In the genomic region with DNA sequence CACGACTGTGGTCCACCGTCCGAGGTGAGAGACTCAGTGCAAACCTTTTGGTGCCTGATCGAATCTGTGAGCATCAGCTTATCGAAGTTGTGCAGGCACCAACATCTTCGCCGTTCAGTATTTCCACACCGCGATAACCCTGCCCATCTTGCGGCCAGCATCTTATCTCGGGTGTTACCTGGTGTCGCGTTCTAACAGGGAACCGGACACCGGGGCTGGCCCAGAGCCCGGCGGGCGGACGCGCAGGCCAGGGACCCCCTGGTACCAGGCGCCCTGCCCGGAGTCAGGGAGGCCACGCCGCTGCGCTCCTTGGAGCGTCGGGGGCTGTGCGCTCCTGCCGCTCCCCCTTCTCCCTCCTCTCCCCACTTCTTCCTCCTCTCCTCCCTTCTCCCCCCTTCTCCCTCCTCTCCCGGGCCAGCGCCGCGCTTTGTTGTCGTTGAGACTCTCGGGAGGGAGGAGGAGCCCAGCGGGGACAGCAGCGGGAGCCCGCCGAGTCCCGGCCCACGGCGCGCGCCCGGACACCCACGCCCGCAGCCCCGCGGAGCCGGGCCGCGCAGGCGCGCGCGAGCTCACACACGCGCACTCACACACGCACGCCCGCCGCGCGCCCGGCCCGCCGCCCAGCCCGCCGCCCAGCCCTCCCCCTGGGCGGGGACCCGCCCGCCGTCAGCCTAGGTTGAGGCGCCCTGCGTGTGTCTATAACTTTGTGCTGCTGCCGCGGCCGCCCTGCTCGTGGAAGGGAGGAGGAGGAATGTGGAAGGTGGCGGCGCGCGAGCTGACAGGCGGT, we compare ENCODE assay signal across 1 cellular context.
TF ChIP-seq lines count a peak whose summit lies in the region.

No MANE protein-coding gene starts in this region.

TF ChIP-seq in K562, 482 proteins besides CTCF, POLR2A, EP300 and RAD21 (continued from another document and continues in another):
- TF ChIP-seq, protein P1, sequence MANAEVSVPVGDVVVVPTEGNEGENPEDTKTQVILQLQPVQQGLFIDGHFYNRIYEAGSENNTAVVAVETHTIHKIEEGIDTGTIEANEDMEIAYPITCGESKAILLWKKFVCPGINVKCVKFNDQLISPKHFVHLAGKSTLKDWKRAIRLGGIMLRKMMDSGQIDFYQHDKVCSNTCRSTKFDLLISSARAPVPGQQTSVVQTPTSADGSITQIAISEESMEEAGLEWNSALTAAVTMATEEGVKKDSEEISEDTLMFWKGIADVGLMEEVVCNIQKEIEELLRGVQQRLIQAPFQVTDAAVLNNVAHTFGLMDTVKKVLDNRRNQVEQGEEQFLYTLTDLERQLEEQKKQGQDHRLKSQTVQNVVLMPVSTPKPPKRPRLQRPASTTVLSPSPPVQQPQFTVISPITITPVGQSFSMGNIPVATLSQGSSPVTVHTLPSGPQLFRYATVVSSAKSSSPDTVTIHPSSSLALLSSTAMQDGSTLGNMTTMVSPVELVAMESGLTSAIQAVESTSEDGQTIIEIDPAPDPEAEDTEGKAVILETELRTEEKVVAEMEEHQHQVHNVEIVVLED (CRISPR knock-in tag; IDR thresholded peaks at IDR 0.05): peak; percentile 36
- TF ChIP-seq TRIM24 (IDR thresholded peaks at IDR 0.05): peak; percentile 57 to 82; a peak in 3 of 4 replicates
- TF ChIP-seq MECOM (CRISPR knock-in tag; IDR thresholded peaks at IDR 0.05): 0 out of 2 replicates have a peak, but pooled peaks have one; percentile 21
- TF ChIP-seq PHF20 (IDR thresholded peaks at IDR 0.05; ENCODE audit: partially characterized antibody): no peak
- peak; percentile 80 for TF ChIP-seq SMAD4 (CRISPR knock-in tag; conservative IDR thresholded peaks at IDR 0.05)
- TF ChIP-seq, protein P2, sequence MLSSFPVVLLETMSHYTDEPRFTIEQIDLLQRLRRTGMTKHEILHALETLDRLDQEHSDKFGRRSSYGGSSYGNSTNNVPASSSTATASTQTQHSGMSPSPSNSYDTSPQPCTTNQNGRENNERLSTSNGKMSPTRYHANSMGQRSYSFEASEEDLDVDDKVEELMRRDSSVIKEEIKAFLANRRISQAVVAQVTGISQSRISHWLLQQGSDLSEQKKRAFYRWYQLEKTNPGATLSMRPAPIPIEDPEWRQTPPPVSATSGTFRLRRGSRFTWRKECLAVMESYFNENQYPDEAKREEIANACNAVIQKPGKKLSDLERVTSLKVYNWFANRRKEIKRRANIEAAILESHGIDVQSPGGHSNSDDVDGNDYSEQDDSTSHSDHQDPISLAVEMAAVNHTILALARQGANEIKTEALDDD (IDR thresholded peaks at IDR 0.05): peak; percentile 41; the same call in 1 of the 2 replicates
- no peak for TF ChIP-seq NCOA6 (IDR thresholded peaks at IDR 0.05)
- peak; percentile 59; the same call in 1 of the 2 replicates for TF ChIP-seq CREB1 (IDR thresholded peaks at IDR 0.05)
- TF ChIP-seq CREB1 (CRISPR knock-in tag; IDR thresholded peaks at IDR 0.05): no peak; the same call in 1 of the 2 replicates
- TF ChIP-seq ZNF197 (CRISPR knock-in tag; IDR thresholded peaks at IDR 0.05; ENCODE audit: low read depth): peak; percentile 76; the same call in 1 of the 2 replicates
- TF ChIP-seq JUNB (CRISPR knock-in tag; conservative IDR thresholded peaks at IDR 0.05): no peak
- peak; percentile 37; the same call in 1 of the 2 replicates for TF ChIP-seq GABPA (tag; conservative IDR thresholded peaks at IDR 0.05; ENCODE audit: low read depth)
- TF ChIP-seq, protein P3, sequence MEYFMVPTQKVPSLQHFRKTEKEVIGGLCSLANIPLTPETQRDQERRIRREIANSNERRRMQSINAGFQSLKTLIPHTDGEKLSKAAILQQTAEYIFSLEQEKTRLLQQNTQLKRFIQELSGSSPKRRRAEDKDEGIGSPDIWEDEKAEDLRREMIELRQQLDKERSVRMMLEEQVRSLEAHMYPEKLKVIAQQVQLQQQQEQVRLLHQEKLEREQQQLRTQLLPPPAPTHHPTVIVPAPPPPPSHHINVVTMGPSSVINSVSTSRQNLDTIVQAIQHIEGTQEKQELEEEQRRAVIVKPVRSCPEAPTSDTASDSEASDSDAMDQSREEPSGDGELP (CRISPR knock-in tag; IDR thresholded peaks at IDR 0.05; ENCODE audit: borderline replicate concordance): peak; percentile 42; the same call in 1 of the 2 replicates
- peak; percentile 27 to 57; a peak in 1 of 4 replicates for TF ChIP-seq NONO (IDR thresholded peaks at IDR 0.05; ENCODE audit: low read depth in 2 of 2, low read length in 1 of 2)
- TF ChIP-seq NR2C2 (CRISPR knock-in tag; IDR thresholded peaks at IDR 0.05): no peak
- no peak for TF ChIP-seq NR2C2 (tag; IDR thresholded peaks at IDR 0.05)
- peak; percentile 93 for TF ChIP-seq POLR2AphosphoS5 (IDR thresholded peaks at IDR 0.05; ENCODE audit: control insufficient read depth, insufficient read depth, low read depth, low read length)
- peak; percentile 2 for TF ChIP-seq MEIS2 (IDR thresholded peaks at IDR 0.05; ENCODE audit: partially characterized antibody)
- TF ChIP-seq MTA1 (IDR thresholded peaks at IDR 0.05; ENCODE audit: borderline replicate concordance): peak; percentile 59; the same call in 1 of the 2 replicates
- TF ChIP-seq GATAD2A (IDR thresholded peaks at IDR 0.05): peak; percentile 60; the same call in 1 of the 2 replicates
- TF ChIP-seq NEUROD1 (IDR thresholded peaks at IDR 0.05; ENCODE audit: borderline replicate concordance, low read depth, low read length, partially characterized antibody): peak; percentile 48
- peak; percentile 65; the same call in 1 of the 2 replicates for TF ChIP-seq PHF8 (IDR thresholded peaks at IDR 0.05; ENCODE audit: borderline replicate concordance, low read length)
- TF ChIP-seq HLTF (IDR thresholded peaks at IDR 0.05): peak; percentile 52; the same call in 1 of the 2 replicates
- peak; percentile 54; the same call in 1 of the 2 replicates for TF ChIP-seq MYC (IDR thresholded peaks at IDR 0.05; ENCODE audit: low read depth, low read length)
- no peak for TF ChIP-seq MYC (CRISPR knock-in tag; IDR thresholded peaks at IDR 0.05; ENCODE audit: borderline replicate concordance, low read depth)
- no peak for TF ChIP-seq EHMT2 (IDR thresholded peaks at IDR 0.05)
- no peak for TF ChIP-seq ZNF785 (CRISPR knock-in tag; IDR thresholded peaks at IDR 0.05)
- TF ChIP-seq SMARCC2 (IDR thresholded peaks at IDR 0.05; ENCODE audit: low read depth): peak; percentile 54; the same call in 1 of the 2 replicates
- TF ChIP-seq, protein P4, sequence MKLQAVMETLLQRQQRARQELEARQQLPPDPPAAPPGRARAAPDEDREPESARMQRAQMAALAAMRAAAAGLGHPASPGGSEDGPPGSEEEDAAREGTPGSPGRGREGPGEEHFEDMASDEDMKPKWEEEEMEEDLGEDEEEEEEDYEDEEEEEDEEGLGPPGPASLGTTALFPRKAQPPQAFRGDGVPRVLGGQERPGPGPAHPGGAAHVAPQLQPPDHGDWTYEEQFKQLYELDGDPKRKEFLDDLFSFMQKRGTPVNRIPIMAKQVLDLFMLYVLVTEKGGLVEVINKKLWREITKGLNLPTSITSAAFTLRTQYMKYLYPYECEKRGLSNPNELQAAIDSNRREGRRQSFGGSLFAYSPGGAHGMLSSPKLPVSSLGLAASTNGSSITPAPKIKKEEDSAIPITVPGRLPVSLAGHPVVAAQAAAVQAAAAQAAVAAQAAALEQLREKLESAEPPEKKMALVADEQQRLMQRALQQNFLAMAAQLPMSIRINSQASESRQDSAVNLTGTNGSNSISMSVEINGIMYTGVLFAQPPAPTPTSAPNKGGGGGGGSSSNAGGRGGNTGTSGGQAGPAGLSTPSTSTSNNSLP (IDR thresholded peaks at IDR 0.05; ENCODE audit: borderline replicate concordance, low read depth, low read length): no peak
- TF ChIP-seq ZNF175 (CRISPR knock-in tag; IDR thresholded peaks at IDR 0.05; ENCODE audit: low read depth): no peak; the same call in 1 of the 2 replicates
- TF ChIP-seq, protein P5, sequence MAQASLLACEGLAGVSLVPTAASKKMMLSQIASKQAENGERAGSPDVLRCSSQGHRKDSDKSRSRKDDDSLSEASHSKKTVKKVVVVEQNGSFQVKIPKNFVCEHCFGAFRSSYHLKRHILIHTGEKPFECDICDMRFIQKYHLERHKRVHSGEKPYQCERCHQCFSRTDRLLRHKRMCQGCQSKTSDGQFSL (CRISPR knock-in tag; IDR thresholded peaks at IDR 0.05): peak; percentile 14
- TF ChIP-seq, protein P5 (tag; IDR thresholded peaks at IDR 0.05): no peak; a peak in 1 of 4 replicates
- TF ChIP-seq, protein P6, sequence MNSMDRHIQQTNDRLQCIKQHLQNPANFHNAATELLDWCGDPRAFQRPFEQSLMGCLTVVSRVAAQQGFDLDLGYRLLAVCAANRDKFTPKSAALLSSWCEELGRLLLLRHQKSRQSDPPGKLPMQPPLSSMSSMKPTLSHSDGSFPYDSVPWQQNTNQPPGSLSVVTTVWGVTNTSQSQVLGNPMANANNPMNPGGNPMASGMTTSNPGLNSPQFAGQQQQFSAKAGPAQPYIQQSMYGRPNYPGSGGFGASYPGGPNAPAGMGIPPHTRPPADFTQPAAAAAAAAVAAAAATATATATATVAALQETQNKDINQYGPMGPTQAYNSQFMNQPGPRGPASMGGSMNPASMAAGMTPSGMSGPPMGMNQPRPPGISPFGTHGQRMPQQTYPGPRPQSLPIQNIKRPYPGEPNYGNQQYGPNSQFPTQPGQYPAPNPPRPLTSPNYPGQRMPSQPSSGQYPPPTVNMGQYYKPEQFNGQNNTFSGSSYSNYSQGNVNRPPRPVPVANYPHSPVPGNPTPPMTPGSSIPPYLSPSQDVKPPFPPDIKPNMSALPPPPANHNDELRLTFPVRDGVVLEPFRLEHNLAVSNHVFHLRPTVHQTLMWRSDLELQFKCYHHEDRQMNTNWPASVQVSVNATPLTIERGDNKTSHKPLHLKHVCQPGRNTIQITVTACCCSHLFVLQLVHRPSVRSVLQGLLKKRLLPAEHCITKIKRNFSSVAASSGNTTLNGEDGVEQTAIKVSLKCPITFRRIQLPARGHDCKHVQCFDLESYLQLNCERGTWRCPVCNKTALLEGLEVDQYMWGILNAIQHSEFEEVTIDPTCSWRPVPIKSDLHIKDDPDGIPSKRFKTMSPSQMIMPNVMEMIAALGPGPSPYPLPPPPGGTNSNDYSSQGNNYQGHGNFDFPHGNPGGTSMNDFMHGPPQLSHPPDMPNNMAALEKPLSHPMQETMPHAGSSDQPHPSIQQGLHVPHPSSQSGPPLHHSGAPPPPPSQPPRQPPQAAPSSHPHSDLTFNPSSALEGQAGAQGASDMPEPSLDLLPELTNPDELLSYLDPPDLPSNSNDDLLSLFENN (IDR thresholded peaks at IDR 0.05; ENCODE audit: low read depth in 2 of 2, low read length in 2 of 2): peak in 1 of 2 experiments; percentile 76; a peak in 2 of 4 replicates
- TF ChIP-seq, protein P7, sequence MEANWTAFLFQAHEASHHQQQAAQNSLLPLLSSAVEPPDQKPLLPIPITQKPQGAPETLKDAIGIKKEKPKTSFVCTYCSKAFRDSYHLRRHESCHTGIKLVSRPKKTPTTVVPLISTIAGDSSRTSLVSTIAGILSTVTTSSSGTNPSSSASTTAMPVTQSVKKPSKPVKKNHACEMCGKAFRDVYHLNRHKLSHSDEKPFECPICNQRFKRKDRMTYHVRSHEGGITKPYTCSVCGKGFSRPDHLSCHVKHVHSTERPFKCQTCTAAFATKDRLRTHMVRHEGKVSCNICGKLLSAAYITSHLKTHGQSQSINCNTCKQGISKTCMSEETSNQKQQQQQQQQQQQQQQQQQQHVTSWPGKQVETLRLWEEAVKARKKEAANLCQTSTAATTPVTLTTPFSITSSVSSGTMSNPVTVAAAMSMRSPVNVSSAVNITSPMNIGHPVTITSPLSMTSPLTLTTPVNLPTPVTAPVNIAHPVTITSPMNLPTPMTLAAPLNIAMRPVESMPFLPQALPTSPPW (CRISPR knock-in tag; IDR thresholded peaks at IDR 0.05): peak; percentile 91
- peak; percentile 90; the same call in 1 of the 2 replicates for TF ChIP-seq CC2D1A (IDR thresholded peaks at IDR 0.05)
- TF ChIP-seq, protein P8, sequence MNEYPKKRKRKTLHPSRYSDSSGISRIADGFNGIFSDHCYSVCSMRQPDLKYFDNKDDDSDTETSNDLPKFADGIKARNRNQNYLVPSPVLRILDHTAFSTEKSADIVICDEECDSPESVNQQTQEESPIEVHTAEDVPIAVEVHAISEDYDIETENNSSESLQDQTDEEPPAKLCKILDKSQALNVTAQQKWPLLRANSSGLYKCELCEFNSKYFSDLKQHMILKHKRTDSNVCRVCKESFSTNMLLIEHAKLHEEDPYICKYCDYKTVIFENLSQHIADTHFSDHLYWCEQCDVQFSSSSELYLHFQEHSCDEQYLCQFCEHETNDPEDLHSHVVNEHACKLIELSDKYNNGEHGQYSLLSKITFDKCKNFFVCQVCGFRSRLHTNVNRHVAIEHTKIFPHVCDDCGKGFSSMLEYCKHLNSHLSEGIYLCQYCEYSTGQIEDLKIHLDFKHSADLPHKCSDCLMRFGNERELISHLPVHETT (CRISPR knock-in tag; conservative IDR thresholded peaks at IDR 0.05 in 1 of 2, IDR thresholded peaks at IDR 0.05 in 1 of 2): peak in 1 of 2 experiments; percentile 69; a peak in 1 of 4 replicates
- TF ChIP-seq, protein P9, sequence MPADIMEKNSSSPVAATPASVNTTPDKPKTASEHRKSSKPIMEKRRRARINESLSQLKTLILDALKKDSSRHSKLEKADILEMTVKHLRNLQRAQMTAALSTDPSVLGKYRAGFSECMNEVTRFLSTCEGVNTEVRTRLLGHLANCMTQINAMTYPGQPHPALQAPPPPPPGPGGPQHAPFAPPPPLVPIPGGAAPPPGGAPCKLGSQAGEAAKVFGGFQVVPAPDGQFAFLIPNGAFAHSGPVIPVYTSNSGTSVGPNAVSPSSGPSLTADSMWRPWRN (IDR thresholded peaks at IDR 0.05; ENCODE audit: low read depth): peak; percentile 96
- TF ChIP-seq CEBPB (tag; IDR thresholded peaks at IDR 0.05): peak; percentile 69
- no peak for TF ChIP-seq HDGF (IDR thresholded peaks at IDR 0.05)
- TF ChIP-seq CTBP1 (IDR thresholded peaks at IDR 0.05; ENCODE audit: borderline replicate concordance): peak; percentile 99
- TF ChIP-seq, protein P10, sequence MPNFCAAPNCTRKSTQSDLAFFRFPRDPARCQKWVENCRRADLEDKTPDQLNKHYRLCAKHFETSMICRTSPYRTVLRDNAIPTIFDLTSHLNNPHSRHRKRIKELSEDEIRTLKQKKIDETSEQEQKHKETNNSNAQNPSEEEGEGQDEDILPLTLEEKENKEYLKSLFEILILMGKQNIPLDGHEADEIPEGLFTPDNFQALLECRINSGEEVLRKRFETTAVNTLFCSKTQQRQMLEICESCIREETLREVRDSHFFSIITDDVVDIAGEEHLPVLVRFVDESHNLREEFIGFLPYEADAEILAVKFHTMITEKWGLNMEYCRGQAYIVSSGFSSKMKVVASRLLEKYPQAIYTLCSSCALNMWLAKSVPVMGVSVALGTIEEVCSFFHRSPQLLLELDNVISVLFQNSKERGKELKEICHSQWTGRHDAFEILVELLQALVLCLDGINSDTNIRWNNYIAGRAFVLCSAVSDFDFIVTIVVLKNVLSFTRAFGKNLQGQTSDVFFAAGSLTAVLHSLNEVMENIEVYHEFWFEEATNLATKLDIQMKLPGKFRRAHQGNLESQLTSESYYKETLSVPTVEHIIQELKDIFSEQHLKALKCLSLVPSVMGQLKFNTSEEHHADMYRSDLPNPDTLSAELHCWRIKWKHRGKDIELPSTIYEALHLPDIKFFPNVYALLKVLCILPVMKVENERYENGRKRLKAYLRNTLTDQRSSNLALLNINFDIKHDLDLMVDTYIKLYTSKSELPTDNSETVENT (CRISPR knock-in tag; IDR thresholded peaks at IDR 0.05): peak; percentile 66; the same call in 1 of the 2 replicates
- TF ChIP-seq MAZ (CRISPR knock-in tag; conservative IDR thresholded peaks at IDR 0.05 in 1 of 2, IDR thresholded peaks at IDR 0.05 in 1 of 2): peak; percentile 71 to 77
- TF ChIP-seq CBX1 (IDR thresholded peaks at IDR 0.05; ENCODE audit: low read depth): 0 out of 2 replicates have a peak, but pooled peaks have one; percentile 26
- 0 out of 2 replicates have a peak, but pooled peaks have one; percentile 19 for TF ChIP-seq ZBED1 (IDR thresholded peaks at IDR 0.05)
- peak; percentile 88 for TF ChIP-seq GATA2 (CRISPR knock-in tag; IDR thresholded peaks at IDR 0.05)
